In the genomic region with DNA sequence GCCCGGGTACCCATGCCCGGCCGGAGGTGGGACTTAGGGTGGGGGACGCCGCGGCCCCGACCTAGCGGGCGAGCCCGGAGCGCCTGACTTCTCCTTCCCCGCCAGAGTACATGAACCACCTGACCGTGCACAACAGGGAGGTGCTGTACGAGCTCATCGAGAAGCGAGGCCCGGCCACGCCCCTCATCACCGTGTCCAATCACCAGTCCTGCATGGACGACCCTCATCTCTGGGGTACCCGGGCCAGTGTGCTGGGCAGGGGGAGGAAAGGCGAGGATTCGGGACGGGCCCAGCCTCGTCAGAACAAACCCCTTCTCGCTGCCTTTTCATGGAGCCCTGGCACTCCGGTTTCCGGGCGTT, we compare ENCODE assay signal across 8 cellular contexts. TPM values are rescaled to one million over a fixed set of nuclear protein-coding genes. Genes with fewer than 3 reads are reported as not detected.
A peak's percentile ranks its signal among the peaks of the same experiment; 100 is the strongest.
DNase-seq lines count a peak whose midpoint lies in the region; ATAC-seq, FAIRE-seq and TF ChIP-seq lines count a peak whose summit lies in the region.

No MANE protein-coding gene starts in this region.

- H3K27me3 Mint-ChIP-seq in activated naive CD8-positive, alpha-beta T cell treated with anti-CD3 and anti-CD28 coated beads, Interleukin-2, amount 10 ng/mL, durations not matched to agents 7 days and 5 days, result no peaks in the 10 kb centered on the region

- peak overlapping the region; percentile 79 for H3K4me3 Mint-ChIP-seq in activated naive CD8-positive, alpha-beta T cell treated with anti-CD3 and anti-CD28 coated beads, Interleukin-2, amount 10 ng/mL, durations not matched to agents 7 days and 5 days

- H3K27ac ChIP-seq in C4-2B, result peak overlapping the region; percentile 99
- peak overlapping the region; percentile 95 for H3K27ac ChIP-seq in Panc1 (ENCODE audit: low read length)
- peak overlapping the region; percentile 88 to 92 for H3K27ac ChIP-seq in prostate gland

- peaks cover 9% of the 10 kb centered on the region for H3K4me1 Mint-ChIP-seq in activated naive CD8-positive, alpha-beta T cell treated with anti-CD3 and anti-CD28 coated beads, Interleukin-2, amount 10 ng/mL, durations not matched to agents 7 days and 5 days

- H3K36me3 Mint-ChIP-seq in activated naive CD8-positive, alpha-beta T cell treated with anti-CD3 and anti-CD28 coated beads, Interleukin-2, amount 10 ng/mL, durations not matched to agents 7 days and 5 days, result peaks cover 5% of the 10 kb centered on the region

- H3K36me3 ChIP-seq in Panc1 (ENCODE audit: control insufficient read depth, insufficient read depth, low read length) (no peaks in the 10 kb centered on the region), prostate gland (no peaks in the 10 kb centered on the region)

- FAIRE-seq in GM19239 (lab: Jason Lieb, UNC), result no peak

- peak; percentile 68 for TF ChIP-seq POLR2A in prostate gland (IDR thresholded peaks at IDR 0.05)

- H3K9me3 ChIP-seq in Panc1 (ENCODE audit: control insufficient read depth, insufficient read depth, low read depth, low read length) (no peaks in the 10 kb centered on the region), prostate gland (no peaks in the 10 kb centered on the region)

- H3K4me1 ChIP-seq in Panc1 (ENCODE audit: control insufficient read depth, insufficient read depth, low read length), result peaks cover 27% of the 10 kb centered on the region
- H3K4me1 ChIP-seq in prostate gland (replicated peaks), result no peaks in the 10 kb centered on the region

- ATAC-seq in Panc1, result peak; percentile 72
- peak; percentile 67 for ATAC-seq in activated naive CD8-positive, alpha-beta T cell treated with anti-CD3 and anti-CD28 coated beads, Interleukin-2, amount 10 ng/mL, durations not matched to agents 7 days and 5 days (ENCODE audit: low read depth)
- ATAC-seq in left cardiac atrium, result peak; percentile 79 to 85

- POLR2A ChIA-PET in Panc1 (lab: Charles Lee), result no interaction called here
- POLR2A ChIA-PET in activated naive CD8-positive, alpha-beta T cell treated with anti-CD3 and anti-CD28 coated beads, Interleukin-2, amount 10 ng/mL, durations not matched to agents 7 days and 5 days (lab: Charles Lee), result interaction anchor here (0.6 to 5.4 kb wide), 19 partner anchors 9 to 426 kb away, joined by 3 to 72 read pairs (median 4); a partner anchor contains a TSS

- peak overlapping the region; percentile 94 for H3K27ac Mint-ChIP-seq in activated naive CD8-positive, alpha-beta T cell treated with anti-CD3 and anti-CD28 coated beads, Interleukin-2, amount 10 ng/mL, durations not matched to agents 7 days and 5 days

- no peak for TF ChIP-seq CTCF in C4-2B (conservative IDR thresholded peaks at IDR 0.05)
- no peak for TF ChIP-seq CTCF in Panc1 (IDR thresholded peaks at IDR 0.05)
- no peak for TF ChIP-seq CTCF in prostate gland (IDR thresholded peaks at IDR 0.05)

- DNase-seq in GM19239 (ENCODE audit: insufficient read length, low spot score), result peak; percentile 46
- DNase-seq in HT1080 (ENCODE audit: low read depth), result peak; percentile 54
- DNase-seq in Panc1 (ENCODE audit: low read depth, low spot score), result no peak
- peak; percentile 65 for DNase-seq in activated naive CD8-positive, alpha-beta T cell treated with anti-CD3 and anti-CD28 coated beads, Interleukin-2, amount 10 ng/mL, durations not matched to agents 7 days and 5 days
- DNase-seq in left cardiac atrium, result peak; percentile 77
- peak; percentile 53 for DNase-seq in prostate gland (ENCODE audit: low spot score)
- no peak for DNase-seq in mesenteric fat pad (ENCODE audit: low spot score)

- in situ Hi-C loops in Panc1 (cut with HindIII; ENCODE audit: low pct_unique_long_range_greater_than_20kb, low sequenced_read_pairs), result no loop called here

- CTCF ChIA-PET in Panc1 (lab: Charles Lee), result interaction anchor here (1.0 kb wide), 1 partner anchor 48 kb away, joined by 4 read pairs; no protein-coding TSS in a partner anchor

- H3K4me3 ChIP-seq in Panc1 (ENCODE audit: low read depth in 2 of 2, low read length in 2 of 2) (peak overlapping the region; percentile 79 to 80), prostate gland (peak overlapping the region; percentile 63 to 64)

- BruUV-seq in Panc1 (replicated peaks; lab: Mats Ljungman, UMichigan), result no TSS peak

- intact Hi-C loops in Panc1 (cut with micrococcal nuclease; ENCODE audit: unreplicated experiment), result no loop called here
- intact Hi-C loops in left cardiac atrium (cut with DNase I), result no loop called here
- intact Hi-C loops in prostate gland (cut with DNase I), result loop anchor here (1.0 kb wide), 1 partner anchor 115 kb away; no protein-coding TSS in a partner anchor

- 0% methylated on average over 14 of the region's 29 CpGs for WGBS in prostate gland

- H3K27me3 ChIP-seq in Panc1 (ENCODE audit: control insufficient read depth, insufficient read depth, low read length) (no peaks in the 10 kb centered on the region), prostate gland (replicated peaks; ENCODE audit: insufficient read depth) (no peaks in the 10 kb centered on the region)

- H3K9me3 Mint-ChIP-seq in activated naive CD8-positive, alpha-beta T cell treated with anti-CD3 and anti-CD28 coated beads, Interleukin-2, amount 10 ng/mL, durations not matched to agents 7 days and 5 days, result no peaks in the 10 kb centered on the region

RNA-seq across cellular contexts. Expression of a gene that starts 0.6 kb away (rescaled TPM):
- total RNA-seq in HT1080 (2014; rRNA removed; shearing (Covaris generic)), result 16.6 and 24.8 TPM in 2 replicates
- 20.5 and 21.7 TPM in 2 replicates for polyA plus RNA-seq in HT1080 (2015; cell fraction: cytosol; rRNA removed)
- polyA plus RNA-seq in HT1080 (2015; cell fraction: nucleus; rRNA removed), result 111 and 148 TPM in 2 replicates
- total RNA-seq in Panc1 (2021; ENCODE audit: unreplicated experiment) (113 TPM), left cardiac atrium (10 to 100 TPM; 36.6 to 41.2 TPM), prostate gland (10 to 100 TPM; 25.7 to 56.5 TPM), mesenteric fat pad (32.4 TPM)
- polyA plus RNA-seq in Panc1 (2012; ENCODE audit: insufficient read length), result 123 TPM
- total RNA-seq in activated naive CD8-positive, alpha-beta T cell treated with anti-CD3 and anti-CD28 coated beads, Interleukin-2, amount 10 ng/mL, durations not matched to agents 7 days and 5 days, result 10 to 100 TPM; 94.7 to 95.3 TPM

RNA-seq across cellular contexts. Expression of a gene that starts 2.9 kb away (rescaled TPM):
- 52.7 and 59.7 TPM in 2 replicates for total RNA-seq in HT1080 (2014; rRNA removed; shearing (Covaris generic))
- polyA plus RNA-seq in HT1080 (2015; cell fraction: cytosol; rRNA removed), result 50.7 and 57.0 TPM in 2 replicates
- polyA plus RNA-seq in HT1080 (2015; cell fraction: nucleus; rRNA removed), result 52.3 and 54.1 TPM in 2 replicates
- total RNA-seq in Panc1 (2021; ENCODE audit: unreplicated experiment), result 60.4 TPM
- polyA plus RNA-seq in Panc1 (2012; ENCODE audit: insufficient read length), result 104 TPM
- total RNA-seq in activated naive CD8-positive, alpha-beta T cell treated with anti-CD3 and anti-CD28 coated beads, Interleukin-2, amount 10 ng/mL, durations not matched to agents 7 days and 5 days, result 10 to 100 TPM; 20.5 to 26.2 TPM
- 10 to 100 TPM; 41.9 to 42.8 TPM for total RNA-seq in left cardiac atrium
- 10 to 100 TPM; 36.8 to 70.7 TPM for total RNA-seq in prostate gland
- total RNA-seq in mesenteric fat pad, result 18.9 TPM

RNA-seq across cellular contexts. Expression of a gene that starts 13.8 kb away (rescaled TPM):
- total RNA-seq in HT1080 (2014; rRNA removed; shearing (Covaris generic)), result 3,228 and 3,649 TPM in 2 replicates
- 4,497 and 7,008 TPM in 2 replicates for polyA plus RNA-seq in HT1080 (2015; cell fraction: cytosol; rRNA removed)
- 2,544 and 2,652 TPM in 2 replicates for polyA plus RNA-seq in HT1080 (2015; cell fraction: nucleus; rRNA removed)
- total RNA-seq in Panc1 (2021; ENCODE audit: unreplicated experiment) (2,466 TPM), left cardiac atrium (1,000 to 10,000 TPM; 2,090 to 2,230 TPM), prostate gland (1,000 to 10,000 TPM; 3,702 to 5,500 TPM), mesenteric fat pad (2,424 TPM)
- 2,477 TPM for polyA plus RNA-seq in Panc1 (2012; ENCODE audit: insufficient read length)
- 1,000 to 10,000 TPM; 2,867 to 2,975 TPM for total RNA-seq in activated naive CD8-positive, alpha-beta T cell treated with anti-CD3 and anti-CD28 coated beads, Interleukin-2, amount 10 ng/mL, durations not matched to agents 7 days and 5 days

RNA-seq across cellular contexts. Expression of a gene that starts 16.5 kb away (rescaled TPM):
- 30.5 and 44.4 TPM in 2 replicates for total RNA-seq in HT1080 (2014; rRNA removed; shearing (Covaris generic))
- 54.2 and 61.8 TPM in 2 replicates for polyA plus RNA-seq in HT1080 (2015; cell fraction: cytosol; rRNA removed)
- polyA plus RNA-seq in HT1080 (2015; cell fraction: nucleus; rRNA removed), result 106 and 118 TPM in 2 replicates
- 221 TPM for total RNA-seq in Panc1 (2021; ENCODE audit: unreplicated experiment)
- polyA plus RNA-seq in Panc1 (2012; ENCODE audit: insufficient read length), result 308 TPM
- total RNA-seq in activated naive CD8-positive, alpha-beta T cell treated with anti-CD3 and anti-CD28 coated beads, Interleukin-2, amount 10 ng/mL, durations not matched to agents 7 days and 5 days, result 10 to 100 TPM; 46.9 to 51.1 TPM
- total RNA-seq in left cardiac atrium, result 10 to 100 TPM; 70.8 to 86.0 TPM
- 100 to 1,000 TPM; 110 to 149 TPM for total RNA-seq in prostate gland
- total RNA-seq in mesenteric fat pad, result 72.5 TPM

RNA-seq across cellular contexts. Expression of a gene that starts 25.0 kb away (rescaled TPM):
- total RNA-seq in HT1080 (2014; rRNA removed; shearing (Covaris generic)), result 64.4 and 92.9 TPM in 2 replicates
- polyA plus RNA-seq in HT1080 (2015; cell fraction: cytosol; rRNA removed), result 110 and 115 TPM in 2 replicates
- 312 and 357 TPM in 2 replicates for polyA plus RNA-seq in HT1080 (2015; cell fraction: nucleus; rRNA removed)
- 317 TPM for total RNA-seq in Panc1 (2021; ENCODE audit: unreplicated experiment)
- polyA plus RNA-seq in Panc1 (2012; ENCODE audit: insufficient read length), result 556 TPM
- total RNA-seq in activated naive CD8-positive, alpha-beta T cell treated with anti-CD3 and anti-CD28 coated beads, Interleukin-2, amount 10 ng/mL, durations not matched to agents 7 days and 5 days, result 100 to 1,000 TPM; 138 to 147 TPM
- 10 to 100 TPM; 76.8 to 98.5 TPM for total RNA-seq in left cardiac atrium
- total RNA-seq in prostate gland, result 100 to 1,000 TPM in 1 of 2 donors, 10 to 100 TPM in 1; 52.9 to 148 TPM
- 82.6 TPM for total RNA-seq in mesenteric fat pad

Comparison
In these comparisons a context has a peak if more than half of its experiments do, and no peak if none do; other contexts are left out.
1. DNase-seq: peak in GM19239 (single experiment), HT1080 (single experiment), activated naive CD8-positive, alpha-beta T cell treated with anti-CD3 and anti-CD28 coated beads, Interleukin-2, amount 10 ng/mL, durations not matched to agents 7 days and 5 days (single experiment), left cardiac atrium (single experiment) and prostate gland (single experiment); none in Panc1 (single experiment) and mesenteric fat pad (single experiment).
2. Peak in every context shown above with its lines, with median percentiles within 50 percentile points of each other: H3K27ac ChIP-seq and ATAC-seq.